28 cellular contexts compared by ENCODE assay signal in genomic region chr7:32676249-32676941, GRCh38.
DNase-seq lines count a peak whose midpoint lies in the region; ATAC-seq, FAIRE-seq and TF ChIP-seq lines count a peak whose summit lies in the region.
"Had no signal": no experiment of that assay in that cellular context is flagged by ENCODE, and none has a peak within 500 bp of the region (broad histone marks: within the 10 kb centered on the region; RNA-seq: fewer than 3 reads in every experiment).

No MANE protein-coding gene starts in this region.

- no peak overlapping the region for H4K91ac ChIP-seq in trophoblast cell (ENCODE audit: low read depth, low read length)

- peaks cover 17% of the 10 kb centered on the region; the same call in 1 of the 2 replicates for H3K9me3 ChIP-seq in Panc1 (ENCODE audit: control insufficient read depth, insufficient read depth, low read depth, low read length)
- H3K9me3 ChIP-seq in K562 (replicated peaks; ENCODE audit: control insufficient read depth, insufficient read depth, low read depth, low read length), result no peaks in the 10 kb centered on the region
- H3K9me3 ChIP-seq in trophoblast cell (ENCODE audit: insufficient read depth, low read depth, low read length), result peaks cover 2% of the 10 kb centered on the region
- H3K9me3 ChIP-seq: BE2C, BLaER1 had no signal

- no peak overlapping the region for H3K4me2 ChIP-seq in K562 (ENCODE audit: insufficient read depth, low read length)
- no peak overlapping the region for H3K4me2 ChIP-seq in trophoblast cell (ENCODE audit: low read length)
- H3K4me2 ChIP-seq: BLaER1 had no signal

- no peaks in the 10 kb centered on the region for H4K20me1 ChIP-seq in K562 (replicated peaks; ENCODE audit: control insufficient read depth, insufficient read depth, low read length)
- H4K20me1 ChIP-seq: BLaER1 had no signal

- CTCF ChIA-PET in Panc1 (lab: Charles Lee) (no interaction called here), K562 (lab: Yijun Ruan, JAX; ENCODE audit: low intra/inter-chr PET ratio) (no interaction called here)

- intact Hi-C loops in Panc1 (cut with micrococcal nuclease; ENCODE audit: unreplicated experiment), result no loop called here
- intact Hi-C loops in K562 (cut with micrococcal nuclease), result no loop called here
- intact Hi-C loops in left colon (cut with DNase I, micrococcal nuclease), result no loop called here

- 72% methylated on average over 7 of the region's 7 CpGs for WGBS in K562 (ENCODE audit: insufficient coverage, low coverage, missing lambda C conversion rate)
- no CpG with 5 or more reads among the region's 7 CpGs for WGBS in trophoblast cell (ENCODE audit: extremely low coverage, insufficient coverage, insufficient read length)

- no peak for TF ChIP-seq EP300 in K562 (IDR thresholded peaks at IDR 0.05; ENCODE audit: low read length)

- H4K8ac ChIP-seq in trophoblast cell (ENCODE audit: low read depth, low read length), result no peak overlapping the region

- FAIRE-seq in K562 (lab: Jason Lieb, UNC), result no peak
- FAIRE-seq in H54 (lab: Jason Lieb, UNC), result no peak
- FAIRE-seq: A204.1, GM12878, GM12892, GM18507 had no signal

- H2BK5ac ChIP-seq in trophoblast cell (ENCODE audit: low read depth, low read length, poor library complexity), result no peak overlapping the region

- ATAC-seq in Panc1 (peak; percentile 51; the same call in 1 of the 2 replicates), K562 (peak; percentile 15), left colon (peak; percentile 84), GM19452 (IDR thresholded peaks at IDR 0.05; ENCODE audit: unreplicated experiment) (no peak), HG03045 (IDR thresholded peaks at IDR 0.05; ENCODE audit: unreplicated experiment) (no peak)
- ATAC-seq: GM12878 had no signal

- H2BK120ac ChIP-seq in trophoblast cell (ENCODE audit: insufficient read depth, low read length, poor library complexity), result no peak overlapping the region

- in situ Hi-C loops in Panc1 (cut with HindIII; ENCODE audit: low pct_unique_long_range_greater_than_20kb, low sequenced_read_pairs), result no loop called here
- in situ Hi-C loops in K562 (cut with MboI), result no loop called here

- no peak overlapping the region for H3K23ac ChIP-seq in trophoblast cell (ENCODE audit: low read length)

- H3K27ac ChIP-seq in Panc1 (ENCODE audit: low read length) (peak overlapping the region; percentile 39; the same call in 1 of the 2 replicates), K562 (ENCODE audit: extremely low read depth, low read depth, low read length) (no peak overlapping the region), trophoblast cell (ENCODE audit: low read depth, low read length) (no peak overlapping the region)
- H3K27ac ChIP-seq: BLaER1 had no signal

- no peaks in the 10 kb centered on the region; the same call in 1 of the 2 replicates for H3K4me1 ChIP-seq in Panc1 (ENCODE audit: control insufficient read depth, insufficient read depth, low read length)
- H3K4me1 ChIP-seq in K562 (replicated peaks in 1 of 2; ENCODE audit: control insufficient read depth in 2 of 2, insufficient read depth in 2 of 2, low read length in 2 of 2), result peaks cover 0 to 22% of the 10 kb centered on the region in 2 experiments; a peak in 4 of 5 replicates
- peaks cover 0 to 9% of the 10 kb centered on the region in 2 experiments for H3K4me1 ChIP-seq in trophoblast cell (ENCODE audit: control insufficient read depth in 1 of 2, insufficient read depth in 2 of 2, low read length in 2 of 2)
- H3K4me1 ChIP-seq: BE2C, BLaER1 had no signal

- H3K27me3 ChIP-seq in Panc1 (ENCODE audit: control insufficient read depth, insufficient read depth, low read length) (no peaks in the 10 kb centered on the region), K562 (ENCODE audit: control insufficient read depth in 2 of 2, insufficient read depth in 2 of 2, low read length in 2 of 2) (no peaks in the 10 kb centered on the region), trophoblast cell (ENCODE audit: insufficient read depth, low read length) (no peaks in the 10 kb centered on the region)
- H3K27me3 ChIP-seq: BE2C, BLaER1 had no signal

- no peak overlapping the region for H2AK5ac ChIP-seq in trophoblast cell (ENCODE audit: low read length)

- H3K4ac ChIP-seq in trophoblast cell (ENCODE audit: low read depth, low read length), result no peak overlapping the region

- BruUV-seq in Panc1 (replicated peaks; lab: Mats Ljungman, UMichigan), result no TSS peak
- BruUV-seq in K562 (replicated peaks; lab: Mats Ljungman, UMichigan), result no TSS peak

- peaks cover 8% of the 10 kb centered on the region for H3K79me1 ChIP-seq in trophoblast cell (ENCODE audit: low read length)

- no peak for TF ChIP-seq POLR2A in K562 (conservative IDR thresholded peaks at IDR 0.05)
- no peak for TF ChIP-seq POLR2A in H54 (IDR thresholded peaks at IDR 0.05; ENCODE audit: low read depth, low read length)

- H2BK12ac ChIP-seq in trophoblast cell (ENCODE audit: low read length), result peak overlapping the region; percentile 64

- POLR2A ChIA-PET in Panc1 (lab: Charles Lee) (no interaction called here), K562 (lab: Yijun Ruan, JAX) (interaction anchor here (0.9 kb wide), 1 partner anchor 12 kb away, joined by 3 read pairs; no protein-coding TSS in a partner anchor)

- H4K12ac ChIP-seq in trophoblast cell (ENCODE audit: low read depth, low read length), result no peak overlapping the region

- no peak for TF ChIP-seq RAD21 in K562 (CRISPR knock-in tag; conservative IDR thresholded peaks at IDR 0.05 in 1 of 2, IDR thresholded peaks at IDR 0.05 in 1 of 2)

- no peak overlapping the region for H3K14ac ChIP-seq in trophoblast cell (ENCODE audit: low read length)

- no peak for TF ChIP-seq CTCF in Panc1 (IDR thresholded peaks at IDR 0.05)
- no peak for TF ChIP-seq CTCF in K562 (IDR thresholded peaks at IDR 0.05 in 2 of 3, conservative IDR thresholded peaks at IDR 0.05 in 1 of 3; ENCODE audit: insufficient read depth in 2 of 3, low read depth in 1 of 3, low read length in 3 of 3)

- no peak overlapping the region for H3K18ac ChIP-seq in trophoblast cell (ENCODE audit: low read length)

- peak overlapping the region; percentile 19; the same call in 1 of the 2 replicates for H2AFZ ChIP-seq in K562 (ENCODE audit: low read depth, low read length)
- no peak overlapping the region for H2AFZ ChIP-seq in trophoblast cell (ENCODE audit: insufficient read depth, low read length, poor library complexity)

- no peaks in the 10 kb centered on the region for H3K36me3 ChIP-seq in Panc1 (ENCODE audit: control insufficient read depth, insufficient read depth, low read length)
- H3K36me3 ChIP-seq in K562 (ENCODE audit: control insufficient read depth, insufficient read depth, low read length), result no peaks in the 10 kb centered on the region
- peaks cover 0 to 3% of the 10 kb centered on the region in 2 experiments for H3K36me3 ChIP-seq in trophoblast cell (ENCODE audit: control insufficient read depth in 1 of 2, insufficient read depth in 2 of 2, low read length in 2 of 2)
- H3K36me3 ChIP-seq: BE2C, BLaER1 had no signal

- no peaks in the 10 kb centered on the region for H3K9me1 ChIP-seq in K562 (ENCODE audit: control insufficient read depth, insufficient read depth, low read length)

- DNase-seq in Panc1 (ENCODE audit: low read depth, low spot score) (no peak), K562 (ENCODE audit: extremely low read depth in 1 of 4, low spot score in 3 of 4) (no peak), left colon (no peak), trophoblast cell (no peak), H54 (ENCODE audit: insufficient read length, low spot score) (no peak), SW480 (ENCODE audit: low spot score) (no peak)
- DNase-seq: 8988T; ACHN; BE2C; C1 segment of cervical spinal cord; CD4-positive, alpha-beta memory T cell; CD4-positive, CD25-positive, alpha-beta regulatory T cell; CD8-positive, alpha-beta memory T cell; COR-L47; DMS 273 treated with DMSO at 0.1 percent for 48 hours; DMS153; DMS53; DMS79; DND-41; EL; GDM1 had no signal

- H3K4me3 ChIP-seq in Panc1 (ENCODE audit: low read depth in 2 of 2, low read length in 2 of 2), result no peak overlapping the region
- H3K4me3 ChIP-seq in K562, result no peak overlapping the region
- no peak overlapping the region for H3K4me3 ChIP-seq in trophoblast cell (ENCODE audit: low read depth, low read length)
- H3K4me3 ChIP-seq: BLaER1, GM12878 had no signal

- H3K79me2 ChIP-seq in K562 (ENCODE audit: control insufficient read depth, insufficient read depth, low read length), result no peaks in the 10 kb centered on the region
- no peaks in the 10 kb centered on the region for H3K79me2 ChIP-seq in trophoblast cell (ENCODE audit: control insufficient read depth, insufficient read depth, low read length, poor library complexity)

- H3K9ac ChIP-seq in K562 (ENCODE audit: insufficient read depth in 1 of 2, low read depth in 2 of 2, low read length in 2 of 2) (no peak overlapping the region; a peak in 1 of 4 replicates), trophoblast cell (ENCODE audit: low read length) (no peak overlapping the region)
- H3K9ac ChIP-seq: BLaER1 had no signal

TF ChIP-seq in K562, 482 proteins besides CTCF, POLR2A, EP300 and RAD21 (continues in another document):
- peak; percentile 42; the same call in 1 of the 2 replicates for TF ChIP-seq L3MBTL2 (IDR thresholded peaks at IDR 0.05)
- TF ChIP-seq ZNF592 (IDR thresholded peaks at IDR 0.05), result 0 out of 2 replicates have a peak, but pooled peaks have one; percentile 19

Comparison
In these comparisons a context has a peak if more than half of its experiments do, and no peak if none do; other contexts are left out.
1. ATAC-seq: peak in Panc1 (single experiment), K562 (single experiment) and left colon (single experiment); none in GM19452 (single experiment) and HG03045 (single experiment).